In genomic region chr3:193850084-193850619, GRCh38 we compare ENCODE assay signal across 24 cellular contexts.
"Had no signal": no experiment of that assay in that cellular context is flagged by ENCODE, and none has a peak within 500 bp of the region (broad histone marks: within the 10 kb centered on the region; RNA-seq: fewer than 3 reads in every experiment).

No MANE protein-coding gene starts in this region.

- H3K4me3 ChIP-seq: adrenal gland, SJCRH30 had no signal

- H3K27ac Mint-ChIP-seq: activated CD8-positive, alpha-beta memory T cell treated with anti-CD3 and anti-CD28 coated beads, Interleukin-2, amount 10 ng/mL, durations not matched to agents 7 days and 5 days; activated CD8-positive, alpha-beta T cell treated with anti-CD3 and anti-CD28 coated beads, Interleukin-2, amount 10 ng/mL, durations not matched to agents 7 days and 5 days; activated naive CD4-positive, alpha-beta T cell treated with anti-CD3 and anti-CD28 coated beads, Interleukin-2, amount 10 ng/mL, durations not matched to agents 7 days and 5 days; activated naive CD8-positive, alpha-beta T cell treated with anti-CD3 and anti-CD28 coated beads, Interleukin-2, amount 10 ng/mL, durations not matched to agents 7 days and 5 days; activated T-cell treated with anti-CD3 and anti-CD28 coated beads, Interleukin-2, amount 50 U/mL, for 24 hours; activated T-helper 1 cell treated with anti-CD3 and anti-CD28 coated beads, Interleukin-12 subunit alpha, Interleukin-12 subunit beta, Interleukin-2, Interleukin-4 antibody, amounts not matched to agents 30 ng/mL and 10 ng/mL and 1 ng/mL, durations not matched to agents 14 hours and 24 hours and 36 hours had no signal

- H3K27ac ChIP-seq: adrenal gland, SJCRH30, WERI-Rb-1 had no signal

- H3K9ac ChIP-seq: SK-N-SH had no signal

- H3K4me1 Mint-ChIP-seq: activated CD8-positive, alpha-beta memory T cell treated with anti-CD3 and anti-CD28 coated beads, Interleukin-2, amount 10 ng/mL, durations not matched to agents 7 days and 5 days had no signal

- H3K36me3 ChIP-seq: adrenal gland, SJCRH30, WERI-Rb-1 had no signal

- H3K27me3 ChIP-seq: adrenal gland, SJCRH30 had no signal

- H3K9me3 Mint-ChIP-seq: activated naive CD4-positive, alpha-beta T cell treated with anti-CD3 and anti-CD28 coated beads, Interleukin-2, amount 10 ng/mL, durations not matched to agents 7 days and 5 days; activated naive CD8-positive, alpha-beta T cell treated with anti-CD3 and anti-CD28 coated beads, Interleukin-2, amount 10 ng/mL, durations not matched to agents 7 days and 5 days; activated T-cell treated with anti-CD3 and anti-CD28 coated beads, Interleukin-2, amount 50 U/mL, for 24 hours; activated T-helper 1 cell treated with anti-CD3 and anti-CD28 coated beads, Interleukin-12 subunit alpha, Interleukin-12 subunit beta, Interleukin-2, Interleukin-4 antibody, amounts not matched to agents 30 ng/mL and 10 ng/mL and 1 ng/mL, durations not matched to agents 14 hours and 24 hours and 36 hours had no signal

- DNase-seq: activated CD4-positive, alpha-beta T cell treated with anti-CD3 and anti-CD28 coated beads for 4 hours; activated CD8-positive, alpha-beta memory T cell treated with anti-CD3 and anti-CD28 coated beads, Interleukin-2, amount 10 ng/mL, durations not matched to agents 7 days and 5 days; activated CD8-positive, alpha-beta T cell treated with anti-CD3 and anti-CD28 coated beads, Interleukin-2, amount 10 ng/mL, durations not matched to agents 7 days and 5 days; activated gamma-delta T cell; activated naive CD4-positive, alpha-beta T cell treated with anti-CD3 and anti-CD28 coated beads, Interleukin-2, amount 10 ng/mL, durations not matched to agents 7 days and 5 days; activated naive CD8-positive, alpha-beta T cell treated with anti-CD3 and anti-CD28 coated beads, Interleukin-2, amount 10 ng/mL, durations not matched to agents 7 days and 5 days; activated T-cell treated with anti-CD3 and anti-CD28 coated beads, Interleukin-2, amount 50 U/mL, for 24 hours; adrenal gland; anterior cingulate cortex; cerebellar nuclear complex; Kasumi-1; NCI-H1048; NCI-H146; NCI-H187 treated with DMSO at 0.1 percent for 48 hours; NCI-H2081 treated with DMSO at 0.1 percent for 48 hours; NCI-H446; NCI-H524; RPMI8226; SK-N-SH; T-helper 1 cell; WERI-Rb-1 had no signal

- H3K4me2 ChIP-seq: SK-N-SH had no signal

- ATAC-seq: activated CD8-positive, alpha-beta memory T cell treated with anti-CD3 and anti-CD28 coated beads, Interleukin-2, amount 10 ng/mL, durations not matched to agents 7 days and 5 days; activated CD8-positive, alpha-beta T cell treated with anti-CD3 and anti-CD28 coated beads, Interleukin-2, amount 10 ng/mL, durations not matched to agents 7 days and 5 days; Right ventricle myocardium inferior had no signal

- H3K9me3 ChIP-seq: adrenal gland, SK-N-SH had no signal

- H3K9me2 ChIP-seq: SK-N-SH had no signal

- H3K36me3 Mint-ChIP-seq: activated CD8-positive, alpha-beta memory T cell treated with anti-CD3 and anti-CD28 coated beads, Interleukin-2, amount 10 ng/mL, durations not matched to agents 7 days and 5 days; activated naive CD4-positive, alpha-beta T cell treated with anti-CD3 and anti-CD28 coated beads, Interleukin-2, amount 10 ng/mL, durations not matched to agents 7 days and 5 days; activated naive CD8-positive, alpha-beta T cell treated with anti-CD3 and anti-CD28 coated beads, Interleukin-2, amount 10 ng/mL, durations not matched to agents 7 days and 5 days had no signal

- H3K4me3 Mint-ChIP-seq: activated CD8-positive, alpha-beta memory T cell treated with anti-CD3 and anti-CD28 coated beads, Interleukin-2, amount 10 ng/mL, durations not matched to agents 7 days and 5 days; activated CD8-positive, alpha-beta T cell treated with anti-CD3 and anti-CD28 coated beads, Interleukin-2, amount 10 ng/mL, durations not matched to agents 7 days and 5 days; activated naive CD4-positive, alpha-beta T cell treated with anti-CD3 and anti-CD28 coated beads, Interleukin-2, amount 10 ng/mL, durations not matched to agents 7 days and 5 days; activated naive CD8-positive, alpha-beta T cell treated with anti-CD3 and anti-CD28 coated beads, Interleukin-2, amount 10 ng/mL, durations not matched to agents 7 days and 5 days; activated T-cell treated with anti-CD3 and anti-CD28 coated beads, Interleukin-2, amount 50 U/mL, for 24 hours; activated T-helper 1 cell treated with anti-CD3 and anti-CD28 coated beads, Interleukin-12 subunit alpha, Interleukin-12 subunit beta, Interleukin-2, Interleukin-4 antibody, amounts not matched to agents 30 ng/mL and 10 ng/mL and 1 ng/mL, durations not matched to agents 14 hours and 24 hours and 36 hours had no signal
